ENCODE assay signal across 24 cellular contexts in the genomic region with DNA sequence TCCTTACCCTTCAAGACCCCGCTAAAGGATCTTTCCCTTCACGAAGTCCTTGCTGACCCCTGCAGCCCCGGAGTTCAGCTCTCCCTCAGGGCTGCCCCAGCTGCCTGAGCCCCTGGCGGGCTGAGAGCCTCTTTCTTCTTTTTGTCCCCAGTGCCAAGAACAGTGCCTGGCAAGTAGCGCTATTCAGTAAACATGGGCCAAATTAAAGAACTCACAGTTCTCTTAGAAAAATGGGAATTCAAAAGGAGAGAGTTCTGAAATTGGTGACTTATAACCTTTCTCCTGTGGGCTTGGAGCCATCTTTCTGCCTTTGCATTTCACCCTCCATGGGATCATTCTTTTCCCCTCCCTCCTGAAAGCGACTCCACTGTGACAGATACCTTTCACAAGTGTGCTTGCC.
DNase-seq lines count a peak whose midpoint lies in the region; ATAC-seq and TF ChIP-seq lines count a peak whose summit lies in the region.
"Had no signal": no experiment of that assay in that cellular context is flagged by ENCODE, and none has a peak within 500 bp of the region (broad histone marks: within the 10 kb centered on the region; RNA-seq: fewer than 3 reads in every experiment).

No MANE protein-coding gene starts in this region.

- H3K79me2 ChIP-seq in H9 (ENCODE audit: insufficient read depth, low read length) = no peaks in the 10 kb centered on the region; the same call in 1 of the 2 replicates
- H3K79me2 ChIP-seq in neural progenitor cell (ENCODE audit: low read depth) = peaks cover 20% of the 10 kb centered on the region

- H2BK20ac ChIP-seq in H9 (ENCODE audit: low read depth, low read length, poor library complexity, severe bottlenecking) = no peak overlapping the region

- H3K4me1 ChIP-seq in H9 (ENCODE audit: insufficient read depth, low read length) = peaks cover 2% of the 10 kb centered on the region
- H3K4me1 ChIP-seq in neural progenitor cell = peaks cover 57% of the 10 kb centered on the region

- no peaks in the 10 kb centered on the region for H3K9me3 ChIP-seq in CD4-positive, alpha-beta T cell (ENCODE audit: control insufficient read depth, low read length)
- H3K9me3 ChIP-seq in H9 (ENCODE audit: control insufficient read depth, low read depth, low read length) (no peaks in the 10 kb centered on the region), neural progenitor cell (ENCODE audit: low read depth) (no peaks in the 10 kb centered on the region)
- H3K9me3 ChIP-seq: esophagus squamous epithelium, right atrium auricular region had no signal

- H3K79me1 ChIP-seq in H9 (ENCODE audit: insufficient read depth, low read depth, low read length, poor library complexity, severe bottlenecking) = no peaks in the 10 kb centered on the region

- POLR2A ChIA-PET in CD4-positive, alpha-beta T cell (lab: Charles Lee) = no interaction called here
- POLR2A ChIA-PET in HEK293T (lab: Yijun Ruan, JAX) = no interaction called here

- CTCF ChIA-PET in CD4-positive, alpha-beta T cell (lab: Charles Lee) = no interaction called here
- CTCF ChIA-PET in HEK293T (lab: Yijun Ruan, JAX) = interaction anchor here (1.1 kb wide), 1 partner anchor 14 kb away, joined by 5 read pairs; no protein-coding TSS in a partner anchor

- no peaks in the 10 kb centered on the region for H3K23me2 ChIP-seq in H9 (ENCODE audit: insufficient read length, low read depth, low read length, poor library complexity, severe bottlenecking)

- peak overlapping the region; percentile 95 for H3K27ac Mint-ChIP-seq in CD4-positive, alpha-beta T cell
- H3K27ac Mint-ChIP-seq in H9 (peak overlapping the region; percentile 26 to 87 (median 58); a peak in 4 of 7 replicates), neural progenitor cell (peak overlapping the region; percentile 90)
- H3K27ac Mint-ChIP-seq: activated T-cell treated with anti-CD3 and anti-CD28 coated beads, Interleukin-2, amount 50 U/mL, for 24 hours had no signal

- no peak overlapping the region for H3K9ac ChIP-seq in H9 (ENCODE audit: extremely low read depth, insufficient read length, low read length)
- no peak overlapping the region for H3K9ac ChIP-seq in neural progenitor cell
- H3K9ac ChIP-seq: GM23248 had no signal

- H4K8ac ChIP-seq in H9 (replicated peaks; ENCODE audit: insufficient read length, low read depth, low read length) = no peak overlapping the region

- DNase-seq in CD4-positive, alpha-beta T cell = no peak
- DNase-seq in H9 (no peak), left lobe of liver (ENCODE audit: low spot score) (peak; percentile 59), neural progenitor cell (ENCODE audit: low spot score) (no peak), HEK293T (ENCODE audit: extremely low spot score) (no peak), NCI-H2196 treated with DMSO at 0.1 percent for 48 hours (lab: John Stamatoyannopoulos, UW; ENCODE audit: unreplicated experiment) (no peak), COLO668 (lab: John Stamatoyannopoulos, UW; ENCODE audit: unreplicated experiment) (no peak)
- DNase-seq: activated CD4-positive, CD25-positive, alpha-beta regulatory T cell treated with anti-CD3 and anti-CD28 coated beads, Interleukin-2, amount 50 U/mL, for 72 hours; activated gamma-delta T cell treated with Interleukin-2 at 50 U/mL for 16 hours; activated T-cell treated with anti-CD3 and anti-CD28 coated beads, Interleukin-2, amount 50 U/mL, for 24 hours; amniotic stem cell; CD8-positive, alpha-beta memory T cell; esophagus squamous epithelium; GM23248; hippocampal formation; NCI-H510A; SIG-M5; stimulated activated CD4-positive, alpha-beta T cell treated with anti-CD3 and anti-CD28 coated beads, Interleukin-4, amount 100 ng/mL, for 24 hours; stimulated activated naive CD8-positive, alpha-beta T cell treated with anti-CD3 and anti-CD28 coated beads, Interleukin-15, Interleukin-2, amounts not matched to agents 100 U/mL and 50 U/mL, for 24 hours had no signal

- H2AFZ ChIP-seq in H9 (ENCODE audit: low read length) = no peak overlapping the region
- no peak overlapping the region for H2AFZ ChIP-seq in neural progenitor cell (replicated peaks)
- H2AFZ ChIP-seq: GM23248 had no signal

- H3K4me2 ChIP-seq in H9 (ENCODE audit: insufficient read depth, insufficient read length, low read length) = no peak overlapping the region
- peak overlapping the region; percentile 70 for H3K4me2 ChIP-seq in neural progenitor cell

- no peak overlapping the region for H2BK120ac ChIP-seq in H9 (ENCODE audit: low read depth, low read length, poor library complexity, severe bottlenecking)

- no peak overlapping the region for H3K4ac ChIP-seq in H9 (ENCODE audit: low read depth, low read length)

- peaks cover 34% of the 10 kb centered on the region for H3K36me3 Mint-ChIP-seq in CD4-positive, alpha-beta T cell (ENCODE audit: low read depth)
- H3K36me3 Mint-ChIP-seq in H9 (ENCODE audit: insufficient read depth in 1 of 3, low read depth in 3 of 3) (peaks cover 3 to 7% (median 5%) of the 10 kb centered on the region in 3 experiments; a peak in 4 of 7 replicates), neural progenitor cell (peaks cover 20% of the 10 kb centered on the region)

- intact Hi-C loops in CD4-positive, alpha-beta T cell (cut with DNase I, micrococcal nuclease) = no loop called here

- ATAC-seq in CD4-positive, alpha-beta T cell (ENCODE audit: poor library complexity) = no peak
- ATAC-seq in left lobe of liver (peak; percentile 58), HG03460 (IDR thresholded peaks at IDR 0.05; ENCODE audit: unreplicated experiment) (no peak)
- ATAC-seq: Panc1; stimulated activated naive CD8-positive, alpha-beta T cell treated with anti-CD3 and anti-CD28 coated beads, Interleukin-15, Interleukin-2, amounts not matched to agents 100 U/mL and 50 U/mL, for 24 hours had no signal

- no peak overlapping the region for H2BK12ac ChIP-seq in H9 (ENCODE audit: insufficient read length, low read depth, low read length)

- H4K5ac ChIP-seq in H9 (ENCODE audit: insufficient read length, low read depth, low read length) = no peak overlapping the region

- H3K14ac ChIP-seq in H9 (ENCODE audit: insufficient read depth, low read length) = no peak overlapping the region

- no peaks in the 10 kb centered on the region for H3K36me3 ChIP-seq in neural progenitor cell
- H3K36me3 ChIP-seq: right atrium auricular region had no signal

- H2BK15ac ChIP-seq in H9 (ENCODE audit: low read depth, low read length) = no peak overlapping the region

- H3K9me3 Mint-ChIP-seq in CD4-positive, alpha-beta T cell = no peaks in the 10 kb centered on the region
- no peaks in the 10 kb centered on the region for H3K9me3 Mint-ChIP-seq in H9
- H3K9me3 Mint-ChIP-seq in neural progenitor cell = no peaks in the 10 kb centered on the region
- H3K9me3 Mint-ChIP-seq: activated T-cell treated with anti-CD3 and anti-CD28 coated beads, Interleukin-2, amount 50 U/mL, for 24 hours; CD8-positive, alpha-beta memory T cell had no signal

- peaks cover 29% of the 10 kb centered on the region for H3F3A ChIP-seq in neural progenitor cell (ENCODE audit: low read depth)

- no peak overlapping the region for H3K27ac ChIP-seq in CD4-positive, alpha-beta T cell (ENCODE audit: low read depth, low read length)
- H3K27ac ChIP-seq in H9 (ENCODE audit: insufficient read length, low read depth, low read length) = no peak overlapping the region
- H3K27ac ChIP-seq in neural progenitor cell = no peak overlapping the region
- H3K27ac ChIP-seq: coronary artery, esophagus squamous epithelium, GM23248, right atrium auricular region had no signal

- TF ChIP-seq CTCF in CD4-positive, alpha-beta T cell (IDR thresholded peaks at IDR 0.05) = no peak
- TF ChIP-seq CTCF in H9 (conservative IDR thresholded peaks at IDR 0.05) (no peak), neural progenitor cell (IDR thresholded peaks at IDR 0.05) (no peak)

- no peaks in the 10 kb centered on the region for H4K20me1 ChIP-seq in H9 (ENCODE audit: control insufficient read depth, insufficient read depth, insufficient read length)
- H4K20me1 ChIP-seq in neural progenitor cell (ENCODE audit: low read depth) = peaks cover 47% of the 10 kb centered on the region

- no peak overlapping the region for H3K4me3 Mint-ChIP-seq in CD4-positive, alpha-beta T cell
- H3K4me3 Mint-ChIP-seq in H9 = peak overlapping the region in 1 of 2 experiments; percentile 1; a peak in 1 of 5 replicates
- H3K4me3 Mint-ChIP-seq in neural progenitor cell = no peak overlapping the region
- H3K4me3 Mint-ChIP-seq: activated T-cell treated with anti-CD3 and anti-CD28 coated beads, Interleukin-2, amount 50 U/mL, for 24 hours; CD8-positive, alpha-beta memory T cell had no signal

- H3K4me1 Mint-ChIP-seq in CD4-positive, alpha-beta T cell (ENCODE audit: low read depth) = peaks cover 73% of the 10 kb centered on the region
- H3K4me1 Mint-ChIP-seq in H9 (peaks cover 28 to 51% of the 10 kb centered on the region in 2 experiments), neural progenitor cell (peaks cover 73% of the 10 kb centered on the region)

- H2BK5ac ChIP-seq in H9 (ENCODE audit: insufficient read length, low read length) = no peak overlapping the region

- no peaks in the 10 kb centered on the region for H3K27me3 Mint-ChIP-seq in CD4-positive, alpha-beta T cell
- no peaks in the 10 kb centered on the region for H3K27me3 Mint-ChIP-seq in H9 (ENCODE audit: low read depth)
- H3K27me3 Mint-ChIP-seq in neural progenitor cell (ENCODE audit: insufficient read depth, low read depth) = no peaks in the 10 kb centered on the region
- H3K27me3 Mint-ChIP-seq: activated T-cell treated with anti-CD3 and anti-CD28 coated beads, Interleukin-2, amount 50 U/mL, for 24 hours; CD8-positive, alpha-beta memory T cell had no signal

- no peak overlapping the region for H3K18ac ChIP-seq in H9 (ENCODE audit: insufficient read length, low read depth, low read length)

- no peak overlapping the region for H4K91ac ChIP-seq in H9 (ENCODE audit: insufficient read length, low read depth, low read length)

- H3T11ph ChIP-seq in H9 (ENCODE audit: low read length) = no peak overlapping the region

- WGBS in H9 (ENCODE audit: extremely low coverage, insufficient read length, low lambda C conversion rate) = no CpG with 5 or more reads among the region's 6 CpGs

- no peak overlapping the region for H3K4me3 ChIP-seq in neural progenitor cell
- H3K4me3 ChIP-seq: coronary artery, esophagus squamous epithelium, GM23248, lung, right atrium auricular region had no signal

- no peak overlapping the region for H2AK5ac ChIP-seq in H9 (ENCODE audit: insufficient read length, low read length)

- H3K27me3 ChIP-seq in CD4-positive, alpha-beta T cell (ENCODE audit: control insufficient read depth, insufficient read depth, low read length) = no peaks in the 10 kb centered on the region
- no peaks in the 10 kb centered on the region for H3K27me3 ChIP-seq in H9 (ENCODE audit: insufficient read depth, low read length)
- no peaks in the 10 kb centered on the region for H3K27me3 ChIP-seq in neural progenitor cell
- H3K27me3 ChIP-seq: esophagus squamous epithelium, right atrium auricular region had no signal

- no peak overlapping the region for H3K56ac ChIP-seq in H9 (ENCODE audit: insufficient read length, low read depth, low read length)

- H3K23ac ChIP-seq in H9 (ENCODE audit: insufficient read length, low read depth, low read length) = no peak overlapping the region

TF ChIP-seq in HEK293T, 16 proteins besides CTCF, POLR2A, EP300 and RAD21 (continues in another document):
- no peak for TF ChIP-seq FOXM1 (IDR thresholded peaks at IDR 0.05; ENCODE audit: borderline replicate concordance)
- no peak for TF ChIP-seq TARDBP (IDR thresholded peaks at IDR 0.05)
- TF ChIP-seq LEF1 (IDR thresholded peaks at IDR 0.05; ENCODE audit: borderline replicate concordance) = no peak
